1 cellular context compared by ENCODE assay signal in genomic region chr19:55373993-55374757, GRCh38.
TF ChIP-seq lines count a peak whose summit lies in the region.

No MANE protein-coding gene starts in this region.

TF ChIP-seq in HEK293, 187 proteins besides CTCF, POLR2A, EP300 and RAD21 (continued from another document):
- TF ChIP-seq PATZ1 (tag by site-specific recombination; IDR thresholded peaks at IDR 0.05), result peak; percentile 33; the same call in 1 of the 2 replicates
- no peak for TF ChIP-seq ZNF626 (tag by site-specific recombination; IDR thresholded peaks at IDR 0.05)
- TF ChIP-seq ZNF548 (tag by site-specific recombination; IDR thresholded peaks at IDR 0.05), result no peak
- no peak for TF ChIP-seq ZEB2 (tag by site-specific recombination; IDR thresholded peaks at IDR 0.05)
- TF ChIP-seq GLIS1 (tag by site-specific recombination; IDR thresholded peaks at IDR 0.05), result peak; percentile 95
- no peak for TF ChIP-seq ZNF266 (tag by site-specific recombination; IDR thresholded peaks at IDR 0.05; ENCODE audit: low read depth)
- no peak for TF ChIP-seq ZNF513 (tag by site-specific recombination; IDR thresholded peaks at IDR 0.05)
